Comparison of ENCODE assay signal across 24 cellular contexts in the genomic region with DNA sequence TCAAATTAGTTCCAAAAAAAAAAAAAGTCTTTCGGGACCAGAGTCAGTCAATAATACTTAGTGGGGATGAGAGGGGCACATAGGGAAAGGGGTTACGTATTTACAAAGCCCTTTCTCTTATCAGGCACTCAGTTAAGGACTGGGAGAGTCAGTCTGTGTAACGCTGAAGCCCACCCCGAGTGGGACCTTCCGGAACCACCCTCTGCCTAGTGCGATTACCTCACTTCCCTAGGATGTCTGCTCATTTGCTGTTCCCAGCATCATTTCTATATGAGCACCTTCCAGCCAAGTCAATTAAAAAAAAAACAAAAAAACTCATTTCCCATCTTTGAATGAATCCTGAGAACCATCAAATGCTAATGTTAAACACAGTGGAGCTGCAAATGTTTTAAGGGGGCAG.
A peak's percentile ranks its signal among the peaks of the same experiment; 100 is the strongest.
DNase-seq lines count a peak whose midpoint lies in the region; ATAC-seq, FAIRE-seq and TF ChIP-seq lines count a peak whose summit lies in the region.
"Had no signal": no experiment of that assay in that cellular context is flagged by ENCODE, and none has a peak within 500 bp of the region (broad histone marks: within the 10 kb centered on the region; RNA-seq: fewer than 3 reads in every experiment).

No MANE protein-coding gene starts in this region.

- no peak overlapping the region; the same call in 1 of the 2 replicates for H3K18ac ChIP-seq in IMR-90 (ENCODE audit: low read depth, low read length)
- no peak overlapping the region for H3K18ac ChIP-seq in H1 (ENCODE audit: extremely low read depth, low read length)
- H3K18ac ChIP-seq in mesendoderm (ENCODE audit: low read length), result no peak overlapping the region

- H2BK12ac ChIP-seq in H1 (ENCODE audit: low read depth, low read length), result no peak overlapping the region

- no peak overlapping the region for H3K23ac ChIP-seq in IMR-90 (ENCODE audit: low read depth, low read length)
- H3K23ac ChIP-seq in H1 (ENCODE audit: insufficient read length), result no peak overlapping the region
- H3K23ac ChIP-seq in mesendoderm (ENCODE audit: low read length), result no peak overlapping the region

- ATAC-seq in IMR-90 (ENCODE audit: low read depth), result no peak

- FAIRE-seq in H1 (lab: Jason Lieb, UNC) (no peak), frontal cortex (lab: Jason Lieb, UNC) (no peak)
- FAIRE-seq: A204.1, GM12892 had no signal

- no peak for TF ChIP-seq POLR2A in IMR-90 (IDR thresholded peaks at IDR 0.05; ENCODE audit: low read depth, low read length)
- TF ChIP-seq POLR2A in H1 (IDR thresholded peaks at IDR 0.05; ENCODE audit: control extremely low read depth in 1 of 2, low read depth in 2 of 2, low read length in 2 of 2), result no peak

- H3K56ac ChIP-seq in IMR-90 (ENCODE audit: extremely low read depth, insufficient read depth, low read length) (no peak overlapping the region), H1 (replicated peaks; ENCODE audit: insufficient read length, low read depth, low read length) (no peak overlapping the region), mesendoderm (ENCODE audit: low read length) (no peak overlapping the region)

- BruUV-seq in Caco-2 (replicated peaks; lab: Mats Ljungman, UMichigan) (no TSS peak), IMR-90 (replicated peaks; lab: Mats Ljungman, UMichigan) (no TSS peak)

- WGBS in IMR-90 (ENCODE audit: extremely low coverage in 2 of 2, insufficient read length in 1 of 2), 2 experiments, result 83% methylated on average over 2 of the region's 6 CpGs; no CpG with 5 or more reads in 1 of the 2 experiments
- WGBS in H1 (ENCODE audit: extremely low coverage in 1 of 2, insufficient coverage in 1 of 2, insufficient read length in 1 of 2, insufficient replicate concordance in 2 of 2, low coverage in 1 of 2, low lambda C conversion rate in 2 of 2, missing lambda C conversion rate in 1 of 2), 2 experiments, result 93% methylated on average over 6 of the region's 6 CpGs; no CpG with 5 or more reads in 1 of the 2 experiments
- WGBS in mesendoderm (ENCODE audit: extremely low coverage, insufficient coverage, low lambda C conversion rate), result no CpG with 5 or more reads among the region's 6 CpGs

- H3K4me2 ChIP-seq in IMR-90 (ENCODE audit: low read depth, low read length), result no peak overlapping the region
- no peak overlapping the region for H3K4me2 ChIP-seq in H1 (ENCODE audit: insufficient read depth in 1 of 2, low read depth in 2 of 2, low read length in 2 of 2)
- H3K4me2 ChIP-seq in mesendoderm (ENCODE audit: low read length), result no peak overlapping the region
- H3K4me2 ChIP-seq: BLaER1 treated with 17β-estradiol and CSF1 and Interleukin-3, amounts not matched to agents 10 nM and 100 nM had no signal

- peaks cover 4% of the 10 kb centered on the region; the same call in 1 of the 2 replicates for H3K9me1 ChIP-seq in IMR-90 (ENCODE audit: insufficient read depth, low read length)

- H4K5ac ChIP-seq in IMR-90 (ENCODE audit: low read depth, low read length) (peak overlapping the region; percentile 11; the same call in 1 of the 2 replicates), H1 (ENCODE audit: insufficient read length, low read depth, low read length) (no peak overlapping the region), mesendoderm (ENCODE audit: low read length) (no peak overlapping the region)

- H3K4me1 ChIP-seq in Caco-2 (peaks cover 39% of the 10 kb centered on the region), IMR-90 (ENCODE audit: control insufficient read depth, insufficient read depth, low read length) (peaks cover 4% of the 10 kb centered on the region), H1 (replicated peaks in 1 of 4; ENCODE audit: control insufficient read depth in 3 of 4, insufficient read depth in 4 of 4, low read length in 3 of 4) (no peaks in the 10 kb centered on the region), mesendoderm (ENCODE audit: control insufficient read depth, low read depth, low read length) (no peaks in the 10 kb centered on the region)
- H3K4me1 ChIP-seq: BLaER1 treated with 17β-estradiol and CSF1 and Interleukin-3, amounts not matched to agents 10 nM and 100 nM had no signal

- H3K79me2 ChIP-seq in H1 (ENCODE audit: control insufficient read depth in 1 of 2, insufficient read depth in 2 of 2, low read length in 2 of 2), result no peaks in the 10 kb centered on the region
- no peaks in the 10 kb centered on the region for H3K79me2 ChIP-seq in mesendoderm (ENCODE audit: control insufficient read depth, insufficient read depth, low read length)

- H3K9ac ChIP-seq in IMR-90 (ENCODE audit: low read depth, low read length) (no peak overlapping the region), H1 (replicated peaks in 1 of 4; ENCODE audit: extremely low read depth in 1 of 4, low read depth in 3 of 4, low read length in 3 of 4) (no peak overlapping the region), mesendoderm (ENCODE audit: low read length) (no peak overlapping the region)
- H3K9ac ChIP-seq: BLaER1 treated with 17β-estradiol and CSF1 and Interleukin-3, amounts not matched to agents 10 nM and 100 nM had no signal

- TF ChIP-seq CTCF in Caco-2 (IDR thresholded peaks at IDR 0.05; ENCODE audit: insufficient read depth in 1 of 2, low read depth in 1 of 2, low read length in 1 of 2, severe bottlenecking in 1 of 2, unreplicated experiment in 1 of 2), result no peak
- no peak for TF ChIP-seq CTCF in IMR-90 (conservative IDR thresholded peaks at IDR 0.05; ENCODE audit: low read depth, low read length)
- TF ChIP-seq CTCF in H1 (IDR thresholded peaks at IDR 0.05; ENCODE audit: control extremely low read depth in 1 of 3, insufficient read depth in 1 of 3, low read depth in 1 of 3, low read length in 3 of 3), result no peak
- no peak for TF ChIP-seq CTCF in nephron (IDR thresholded peaks at IDR 0.05; ENCODE audit: unreplicated experiment in 3 of 3)

- H3K79me1 ChIP-seq in IMR-90 (ENCODE audit: low read depth in 1 of 2, low read length in 2 of 2), result no peaks in the 10 kb centered on the region
- H3K79me1 ChIP-seq in H1 (ENCODE audit: low read depth, low read length), result no peaks in the 10 kb centered on the region
- H3K79me1 ChIP-seq in mesendoderm (ENCODE audit: low read length), result no peaks in the 10 kb centered on the region

- H3K4me3 Mint-ChIP-seq in Caco-2 (ENCODE audit: unreplicated experiment) (no peak overlapping the region), nephron (peak overlapping the region in 1 of 3 experiments; percentile 35)
- H3K4me3 Mint-ChIP-seq: CD4-positive, alpha-beta memory T cell had no signal

- H3K27me3 ChIP-seq in Caco-2 (replicated peaks; ENCODE audit: control insufficient read depth, insufficient read depth, low read length) (no peaks in the 10 kb centered on the region), IMR-90 (ENCODE audit: control insufficient read depth, insufficient read depth, low read length) (no peaks in the 10 kb centered on the region), H1 (replicated peaks in 1 of 4; ENCODE audit: control insufficient read depth in 3 of 4, extremely low read depth in 1 of 4, insufficient read depth in 3 of 4, low read length in 3 of 4) (no peaks in the 10 kb centered on the region), mesendoderm (ENCODE audit: insufficient read depth, low read length, poor library complexity) (no peaks in the 10 kb centered on the region)
- H3K27me3 ChIP-seq: BLaER1 treated with 17β-estradiol and CSF1 and Interleukin-3, amounts not matched to agents 10 nM and 100 nM; MG63 had no signal

- H2AFZ ChIP-seq in IMR-90 (replicated peaks; ENCODE audit: low read length, poor library complexity) (no peak overlapping the region), H1 (ENCODE audit: low read length) (0 out of 2 replicates have a peak overlapping the region, but pooled peaks have one; percentile 46)

- H2BK120ac ChIP-seq in IMR-90 (ENCODE audit: low read depth, low read length) (0 out of 2 replicates have a peak overlapping the region, but pooled peaks have one; percentile 8), H1 (replicated peaks; ENCODE audit: low read depth, low read length) (no peak overlapping the region), mesendoderm (ENCODE audit: low read depth, low read length) (no peak overlapping the region)

- no peaks in the 10 kb centered on the region for H3K23me2 ChIP-seq in H1 (ENCODE audit: low read depth, low read length)

- H3K4ac ChIP-seq in IMR-90 (ENCODE audit: low read depth, low read length), result peak overlapping the region; percentile 53
- H3K4ac ChIP-seq in H1 (replicated peaks; ENCODE audit: insufficient read length, low read depth, low read length), result no peak overlapping the region
- no peak overlapping the region for H3K4ac ChIP-seq in mesendoderm (ENCODE audit: low read depth, low read length)

- peaks cover 11% of the 10 kb centered on the region for H3K9me3 Mint-ChIP-seq in Caco-2 (ENCODE audit: unreplicated experiment)
- peaks cover 10% of the 10 kb centered on the region for H3K9me3 Mint-ChIP-seq in nephron

- POLR2A ChIA-PET in Caco-2 (lab: Charles Lee), result no interaction called here
- POLR2A ChIA-PET in IMR-90 (lab: Charles Lee; ENCODE audit: unreplicated experiment), result no interaction called here
- POLR2A ChIA-PET in H1 (lab: Charles Lee; ENCODE audit: partially characterized antibody), result interaction anchor here (0.6 kb wide), 1 partner anchor 195 kb away, joined by 4 read pairs; no protein-coding TSS in a partner anchor

- no peak overlapping the region for H2AK9ac ChIP-seq in IMR-90 (replicated peaks; ENCODE audit: low read depth, low read length, poor library complexity)

- H3K27ac ChIP-seq in IMR-90 (ENCODE audit: insufficient read depth, low read length) (no peak overlapping the region), H1 (ENCODE audit: low read depth, low read length) (no peak overlapping the region), mesendoderm (ENCODE audit: low read depth, low read length) (no peak overlapping the region)
- H3K27ac ChIP-seq: BLaER1 treated with 17β-estradiol and CSF1 and Interleukin-3, amounts not matched to agents 10 nM and 100 nM had no signal

- H3K36me3 ChIP-seq in Caco-2 (ENCODE audit: control insufficient read depth, insufficient read depth, low read length), result no peaks in the 10 kb centered on the region
- H3K36me3 ChIP-seq in IMR-90 (ENCODE audit: control insufficient read depth, insufficient read depth, low read length), result no peaks in the 10 kb centered on the region
- H3K36me3 ChIP-seq in H1 (ENCODE audit: control insufficient read depth in 2 of 4, insufficient read depth in 4 of 4, low read length in 3 of 4), result no peaks in the 10 kb centered on the region
- H3K36me3 ChIP-seq in mesendoderm (ENCODE audit: control insufficient read depth, insufficient read depth, low read length), result no peaks in the 10 kb centered on the region
- H3K36me3 ChIP-seq: BLaER1 treated with 17β-estradiol and CSF1 and Interleukin-3, amounts not matched to agents 10 nM and 100 nM; HAP-1; MG63 had no signal

- dilution Hi-C loops in IMR-90 (cut with HindIII; ENCODE audit: low sequenced_read_pairs, unreplicated experiment), result no loop called here

- DNase-seq in Caco-2 (no peak), IMR-90 (no peak), H1 (ENCODE audit: low read depth in 1 of 2, low spot score in 2 of 2) (no peak), frontal cortex (ENCODE audit: low spot score in 2 of 2) (no peak), COLO829 (ENCODE audit: low spot score) (no peak), mesendoderm (no peak)
- DNase-seq: AML-193; CD4-positive, alpha-beta memory T cell; DMS 273 treated with DMSO at 0.1 percent for 48 hours; DMS79; GF-D8; KG1; MG63; NCI-H1105 treated with DMSO at 0.1 percent for 48 hours; NCI-H146; NCI-H1930; NCI-H2107; NCI-H524 treated with DMSO at 0.1 percent for 48 hours; NCI-H774 had no signal

- no peak overlapping the region for H2BK15ac ChIP-seq in IMR-90 (ENCODE audit: low read depth, low read length)
- no peak overlapping the region for H2BK15ac ChIP-seq in H1 (ENCODE audit: low read length)
- no peak overlapping the region for H2BK15ac ChIP-seq in mesendoderm (replicated peaks; ENCODE audit: low read depth)

- no peak overlapping the region for H3K4me3 ChIP-seq in Caco-2 (ENCODE audit: low read depth, low read length)
- H3K4me3 ChIP-seq in IMR-90 (ENCODE audit: insufficient read depth, low read depth, low read length), result no peak overlapping the region
- H3K4me3 ChIP-seq in H1 (ENCODE audit: extremely low read depth in 1 of 4, insufficient read depth in 2 of 4, low read depth in 3 of 4, low read length in 4 of 4), result no peak overlapping the region
- no peak overlapping the region for H3K4me3 ChIP-seq in mesendoderm (ENCODE audit: low read length)
- H3K4me3 ChIP-seq: BLaER1 treated with 17β-estradiol and CSF1 and Interleukin-3, amounts not matched to agents 10 nM and 100 nM; HAP-1; MG63 had no signal

- H3K36me3 Mint-ChIP-seq in Caco-2 (ENCODE audit: insufficient read depth, unreplicated experiment), result no peaks in the 10 kb centered on the region
- peaks cover 5% of the 10 kb centered on the region for H3K36me3 Mint-ChIP-seq in nephron (ENCODE audit: low read depth)
- H3K36me3 Mint-ChIP-seq: CD4-positive, alpha-beta memory T cell had no signal

- H2BK5ac ChIP-seq in IMR-90 (ENCODE audit: low read depth, low read length, poor library complexity, severe bottlenecking) (no peak overlapping the region), H1 (ENCODE audit: low read depth, low read length) (no peak overlapping the region), mesendoderm (ENCODE audit: low read length) (no peak overlapping the region)

- peak overlapping the region; percentile 11; the same call in 1 of the 2 replicates for H2AK5ac ChIP-seq in IMR-90 (ENCODE audit: low read depth, low read length)
- no peak overlapping the region for H2AK5ac ChIP-seq in H1 (ENCODE audit: low read depth, low read length)
- H2AK5ac ChIP-seq in mesendoderm (ENCODE audit: low read length), result no peak overlapping the region

- TF ChIP-seq RAD21 in IMR-90 (IDR thresholded peaks at IDR 0.05; ENCODE audit: low read length) (no peak), H1 (IDR thresholded peaks at IDR 0.05 in 1 of 2, conservative IDR thresholded peaks at IDR 0.05 in 1 of 2; ENCODE audit: low read depth in 2 of 2, low read length in 2 of 2) (no peak)

- H2BK20ac ChIP-seq in IMR-90 (ENCODE audit: low read depth, low read length) (peak overlapping the region; percentile 58), H1 (ENCODE audit: low read length) (no peak overlapping the region)

- H3K27ac Mint-ChIP-seq in Caco-2 (ENCODE audit: unreplicated experiment) (peak overlapping the region; percentile 59), nephron (peak overlapping the region; percentile 60 to 84 (median 84))
- H3K27ac Mint-ChIP-seq: CD4-positive, alpha-beta memory T cell had no signal

- H3K27me3 Mint-ChIP-seq in Caco-2 (ENCODE audit: insufficient read depth, unreplicated experiment) (no peaks in the 10 kb centered on the region), nephron (ENCODE audit: low read depth) (no peaks in the 10 kb centered on the region)
- H3K27me3 Mint-ChIP-seq: CD4-positive, alpha-beta memory T cell had no signal

- intact Hi-C loops in Caco-2 (cut with micrococcal nuclease; ENCODE audit: unreplicated experiment) (loop anchor here (2.0 to 5.0 kb wide), 2 partner anchors 29 to 43 kb away; no protein-coding TSS in a partner anchor), IMR-90 (cut with micrococcal nuclease) (loop anchor here (5.0 kb wide), 1 partner anchor 68 kb away; no protein-coding TSS in a partner anchor)

- in situ Hi-C loops in IMR-90 (cut with MboI; ENCODE audit: low sequenced_read_pairs), result no loop called here

- no peak overlapping the region for H4K8ac ChIP-seq in IMR-90 (ENCODE audit: low read depth in 2 of 2, low read length in 2 of 2)
- H4K8ac ChIP-seq in H1 (ENCODE audit: extremely low read depth, insufficient read depth, low read length), result no peak overlapping the region
- H4K8ac ChIP-seq in mesendoderm (ENCODE audit: low read depth, low read length), result no peak overlapping the region

- H3K4me1 Mint-ChIP-seq in Caco-2 (ENCODE audit: low read depth, unreplicated experiment) (peaks cover 20% of the 10 kb centered on the region), nephron (peaks cover 30% of the 10 kb centered on the region)
- H3K4me1 Mint-ChIP-seq: CD4-positive, alpha-beta memory T cell had no signal

- H3K9me3 ChIP-seq in Caco-2, result 0 out of 2 replicates have a peak, but pooled peaks cover 2% of the 10 kb centered on the region
- no peaks in the 10 kb centered on the region for H3K9me3 ChIP-seq in IMR-90 (ENCODE audit: control insufficient read depth, insufficient read depth, low read length)
- no peaks in the 10 kb centered on the region for H3K9me3 ChIP-seq in H1 (ENCODE audit: insufficient read depth in 2 of 2, low read depth in 1 of 2, low read length in 1 of 2)
- H3K9me3 ChIP-seq: BLaER1 treated with 17β-estradiol and CSF1 and Interleukin-3, amounts not matched to agents 10 nM and 100 nM; HAP-1; MG63 had no signal

- no peak overlapping the region for H4K91ac ChIP-seq in IMR-90 (ENCODE audit: insufficient read depth, low read depth, low read length)
- H4K91ac ChIP-seq in H1 (replicated peaks; ENCODE audit: insufficient read length, low read length), result no peak overlapping the region

- CTCF ChIA-PET in Caco-2 (lab: Charles Lee) (no interaction called here), IMR-90 (lab: Yijun Ruan, JAX) (interaction anchor here (0.7 kb wide), 1 partner anchor 416 kb away, joined by 5 read pairs; no protein-coding TSS in a partner anchor), H1 (lab: Charles Lee; ENCODE audit: partially characterized antibody) (interaction anchor here (1.0 kb wide), 1 partner anchor 9 kb away, joined by 3 read pairs; no protein-coding TSS in a partner anchor)

- H3K14ac ChIP-seq in IMR-90 (replicated peaks; ENCODE audit: low read depth, low read length) (peak overlapping the region; percentile 21; the same call in 1 of the 2 replicates), H1 (ENCODE audit: insufficient read length) (no peak overlapping the region)

- H4K20me1 ChIP-seq in IMR-90 (ENCODE audit: insufficient read depth, low read length) (no peaks in the 10 kb centered on the region), H1 (replicated peaks in 1 of 2; ENCODE audit: control insufficient read depth in 1 of 2, insufficient read depth in 2 of 2, low read length in 2 of 2) (no peaks in the 10 kb centered on the region)
- H4K20me1 ChIP-seq: BLaER1 treated with 17β-estradiol and CSF1 and Interleukin-3, amounts not matched to agents 10 nM and 100 nM had no signal

- TF ChIP-seq EP300 in H1 (IDR thresholded peaks at IDR 0.05; ENCODE audit: borderline replicate concordance in 1 of 2, low read depth in 2 of 2, low read length in 2 of 2), result no peak
